1 cellular context compared by ENCODE assay signal in the genomic region with DNA sequence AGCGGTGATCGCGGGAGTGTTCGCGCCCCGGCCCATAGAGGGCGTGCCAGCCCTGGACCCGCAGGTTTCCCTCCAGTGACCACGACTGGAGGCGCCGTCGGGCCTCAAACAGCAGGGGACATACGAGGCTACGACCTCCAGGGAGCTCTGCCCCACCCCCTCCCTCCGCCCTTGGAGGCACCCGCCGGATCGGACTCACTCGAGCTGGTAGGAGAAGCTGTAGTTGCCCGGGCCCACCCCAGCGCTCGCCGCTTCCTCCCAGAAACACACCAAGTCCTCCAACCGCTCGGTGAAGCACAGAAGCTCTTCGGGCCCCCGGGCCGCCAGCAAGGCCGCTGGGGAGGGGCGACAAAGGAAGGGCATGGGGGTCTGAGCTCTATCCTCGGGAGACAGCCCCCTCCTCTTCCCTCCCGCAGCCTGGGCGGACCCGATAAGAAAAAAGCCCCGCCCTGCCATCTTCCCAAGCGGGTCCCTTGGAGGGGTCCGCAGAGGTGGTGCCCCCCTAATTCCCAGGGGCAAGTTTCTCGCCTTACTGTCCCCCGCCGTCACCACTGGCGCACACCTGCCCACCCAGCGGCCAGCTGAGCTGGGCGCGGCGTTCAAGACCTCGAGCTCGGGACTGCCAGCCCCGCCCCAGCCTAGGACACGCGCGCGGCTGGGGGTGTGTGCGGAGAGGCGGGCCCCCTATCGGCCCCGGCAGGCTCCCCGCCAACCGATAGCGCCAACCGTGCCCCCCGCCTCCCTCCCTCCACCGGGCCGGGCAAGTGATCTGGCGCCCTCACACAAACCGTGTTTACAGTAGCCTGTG.
TF ChIP-seq lines count a peak whose summit lies in the region.

No MANE protein-coding gene starts in this region.

TF ChIP-seq in K562, 482 proteins besides CTCF, POLR2A, EP300 and RAD21 (continued from another document and continues in another):
- TF ChIP-seq, protein P1, sequence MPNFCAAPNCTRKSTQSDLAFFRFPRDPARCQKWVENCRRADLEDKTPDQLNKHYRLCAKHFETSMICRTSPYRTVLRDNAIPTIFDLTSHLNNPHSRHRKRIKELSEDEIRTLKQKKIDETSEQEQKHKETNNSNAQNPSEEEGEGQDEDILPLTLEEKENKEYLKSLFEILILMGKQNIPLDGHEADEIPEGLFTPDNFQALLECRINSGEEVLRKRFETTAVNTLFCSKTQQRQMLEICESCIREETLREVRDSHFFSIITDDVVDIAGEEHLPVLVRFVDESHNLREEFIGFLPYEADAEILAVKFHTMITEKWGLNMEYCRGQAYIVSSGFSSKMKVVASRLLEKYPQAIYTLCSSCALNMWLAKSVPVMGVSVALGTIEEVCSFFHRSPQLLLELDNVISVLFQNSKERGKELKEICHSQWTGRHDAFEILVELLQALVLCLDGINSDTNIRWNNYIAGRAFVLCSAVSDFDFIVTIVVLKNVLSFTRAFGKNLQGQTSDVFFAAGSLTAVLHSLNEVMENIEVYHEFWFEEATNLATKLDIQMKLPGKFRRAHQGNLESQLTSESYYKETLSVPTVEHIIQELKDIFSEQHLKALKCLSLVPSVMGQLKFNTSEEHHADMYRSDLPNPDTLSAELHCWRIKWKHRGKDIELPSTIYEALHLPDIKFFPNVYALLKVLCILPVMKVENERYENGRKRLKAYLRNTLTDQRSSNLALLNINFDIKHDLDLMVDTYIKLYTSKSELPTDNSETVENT (CRISPR knock-in tag; IDR thresholded peaks at IDR 0.05), result peak; percentile 52; the same call in 1 of the 2 replicates
- peak in 1 of 2 experiments; percentile 65; a peak in 2 of 4 replicates for TF ChIP-seq FOXK2 (conservative IDR thresholded peaks at IDR 0.05 in 1 of 2, IDR thresholded peaks at IDR 0.05 in 1 of 2; ENCODE audit: low read depth in 2 of 2)
- peak in 1 of 2 experiments; percentile 65; a peak in 1 of 4 replicates for TF ChIP-seq KDM1A (IDR thresholded peaks at IDR 0.05)
- TF ChIP-seq, protein P2, sequence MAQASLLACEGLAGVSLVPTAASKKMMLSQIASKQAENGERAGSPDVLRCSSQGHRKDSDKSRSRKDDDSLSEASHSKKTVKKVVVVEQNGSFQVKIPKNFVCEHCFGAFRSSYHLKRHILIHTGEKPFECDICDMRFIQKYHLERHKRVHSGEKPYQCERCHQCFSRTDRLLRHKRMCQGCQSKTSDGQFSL (CRISPR knock-in tag; IDR thresholded peaks at IDR 0.05), result 0 out of 2 replicates have a peak, but pooled peaks have one; percentile 53
- TF ChIP-seq, protein P2 (tag; IDR thresholded peaks at IDR 0.05), result peak in 1 of 2 experiments; percentile 54; a peak in 1 of 4 replicates
- TF ChIP-seq STAG1 (CRISPR knock-in tag; IDR thresholded peaks at IDR 0.05; ENCODE audit: borderline replicate concordance), result no peak; the same call in 1 of the 2 replicates
- peak; percentile 32 for TF ChIP-seq RBM25 (IDR thresholded peaks at IDR 0.05; ENCODE audit: low read depth, low read length, severe bottlenecking)
- TF ChIP-seq STAT5A (IDR thresholded peaks at IDR 0.05; ENCODE audit: borderline replicate concordance, low read length), result no peak
- TF ChIP-seq ATF6 (CRISPR knock-in tag; IDR thresholded peaks at IDR 0.05), result peak; percentile 65; the same call in 1 of the 2 replicates
- no peak for TF ChIP-seq TAF9B (IDR thresholded peaks at IDR 0.05; ENCODE audit: partially characterized antibody)
- TF ChIP-seq BACH1 (tag; IDR thresholded peaks at IDR 0.05), result no peak
- no peak for TF ChIP-seq ILF3 (IDR thresholded peaks at IDR 0.05; ENCODE audit: borderline replicate concordance)
- peak; percentile 71 for TF ChIP-seq CBFA2T2 (conservative IDR thresholded peaks at IDR 0.05)
- no peak for TF ChIP-seq ZNF407 (IDR thresholded peaks at IDR 0.05; ENCODE audit: low read depth)
- no peak for TF ChIP-seq ZNF778 (CRISPR knock-in tag; IDR thresholded peaks at IDR 0.05)
- TF ChIP-seq, protein P3, sequence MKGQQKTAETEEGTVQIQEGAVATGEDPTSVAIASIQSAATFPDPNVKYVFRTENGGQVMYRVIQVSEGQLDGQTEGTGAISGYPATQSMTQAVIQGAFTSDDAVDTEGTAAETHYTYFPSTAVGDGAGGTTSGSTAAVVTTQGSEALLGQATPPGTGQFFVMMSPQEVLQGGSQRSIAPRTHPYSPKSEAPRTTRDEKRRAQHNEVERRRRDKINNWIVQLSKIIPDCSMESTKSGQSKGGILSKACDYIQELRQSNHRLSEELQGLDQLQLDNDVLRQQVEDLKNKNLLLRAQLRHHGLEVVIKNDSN (CRISPR knock-in tag; IDR thresholded peaks at IDR 0.05), result peak; percentile 3; the same call in 1 of the 2 replicates
- TF ChIP-seq FOSL1 (tag; conservative IDR thresholded peaks at IDR 0.05), result peak; percentile 40
- peak; percentile 68 for TF ChIP-seq DPF2 (IDR thresholded peaks at IDR 0.05)
- peak; percentile 71 for TF ChIP-seq MAX (CRISPR knock-in tag; IDR thresholded peaks at IDR 0.05)
- TF ChIP-seq, protein P4, sequence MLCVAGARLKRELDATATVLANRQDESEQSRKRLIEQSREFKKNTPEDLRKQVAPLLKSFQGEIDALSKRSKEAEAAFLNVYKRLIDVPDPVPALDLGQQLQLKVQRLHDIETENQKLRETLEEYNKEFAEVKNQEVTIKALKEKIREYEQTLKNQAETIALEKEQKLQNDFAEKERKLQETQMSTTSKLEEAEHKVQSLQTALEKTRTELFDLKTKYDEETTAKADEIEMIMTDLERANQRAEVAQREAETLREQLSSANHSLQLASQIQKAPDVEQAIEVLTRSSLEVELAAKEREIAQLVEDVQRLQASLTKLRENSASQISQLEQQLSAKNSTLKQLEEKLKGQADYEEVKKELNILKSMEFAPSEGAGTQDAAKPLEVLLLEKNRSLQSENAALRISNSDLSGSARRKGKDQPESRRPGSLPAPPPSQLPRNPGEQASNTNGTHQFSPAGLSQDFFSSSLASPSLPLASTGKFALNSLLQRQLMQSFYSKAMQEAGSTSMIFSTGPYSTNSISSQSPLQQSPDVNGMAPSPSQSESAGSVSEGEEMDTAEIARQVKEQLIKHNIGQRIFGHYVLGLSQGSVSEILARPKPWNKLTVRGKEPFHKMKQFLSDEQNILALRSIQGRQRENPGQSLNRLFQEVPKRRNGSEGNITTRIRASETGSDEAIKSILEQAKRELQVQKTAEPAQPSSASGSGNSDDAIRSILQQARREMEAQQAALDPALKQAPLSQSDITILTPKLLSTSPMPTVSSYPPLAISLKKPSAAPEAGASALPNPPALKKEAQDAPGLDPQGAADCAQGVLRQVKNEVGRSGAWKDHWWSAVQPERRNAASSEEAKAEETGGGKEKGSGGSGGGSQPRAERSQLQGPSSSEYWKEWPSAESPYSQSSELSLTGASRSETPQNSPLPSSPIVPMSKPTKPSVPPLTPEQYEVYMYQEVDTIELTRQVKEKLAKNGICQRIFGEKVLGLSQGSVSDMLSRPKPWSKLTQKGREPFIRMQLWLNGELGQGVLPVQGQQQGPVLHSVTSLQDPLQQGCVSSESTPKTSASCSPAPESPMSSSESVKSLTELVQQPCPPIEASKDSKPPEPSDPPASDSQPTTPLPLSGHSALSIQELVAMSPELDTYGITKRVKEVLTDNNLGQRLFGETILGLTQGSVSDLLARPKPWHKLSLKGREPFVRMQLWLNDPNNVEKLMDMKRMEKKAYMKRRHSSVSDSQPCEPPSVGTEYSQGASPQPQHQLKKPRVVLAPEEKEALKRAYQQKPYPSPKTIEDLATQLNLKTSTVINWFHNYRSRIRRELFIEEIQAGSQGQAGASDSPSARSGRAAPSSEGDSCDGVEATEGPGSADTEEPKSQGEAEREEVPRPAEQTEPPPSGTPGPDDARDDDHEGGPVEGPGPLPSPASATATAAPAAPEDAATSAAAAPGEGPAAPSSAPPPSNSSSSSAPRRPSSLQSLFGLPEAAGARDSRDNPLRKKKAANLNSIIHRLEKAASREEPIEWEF (CRISPR knock-in tag; IDR thresholded peaks at IDR 0.05), result no peak
- TF ChIP-seq KAT8 (IDR thresholded peaks at IDR 0.05; ENCODE audit: low read depth), result no peak
- peak; percentile 43; the same call in 1 of the 2 replicates for TF ChIP-seq LEF1 (IDR thresholded peaks at IDR 0.05)
- TF ChIP-seq PRMT5 (CRISPR knock-in tag; IDR thresholded peaks at IDR 0.05), result no peak
- peak; percentile 67 for TF ChIP-seq DACH1 (IDR thresholded peaks at IDR 0.05; ENCODE audit: partially characterized antibody)
- 0 out of 2 replicates have a peak, but pooled peaks have one; percentile 8 for TF ChIP-seq HLTF (IDR thresholded peaks at IDR 0.05)
- TF ChIP-seq RBFOX2 (IDR thresholded peaks at IDR 0.05; ENCODE audit: low read depth, low read length), result peak; percentile 77
- TF ChIP-seq PCBP1 (IDR thresholded peaks at IDR 0.05; ENCODE audit: low read depth, low read length, poor library complexity, severe bottlenecking), result peak; percentile 71
